13 cellular contexts compared by ENCODE assay signal in genomic region chr2:69222984-69223658, GRCh38.
DNase-seq lines count a peak whose midpoint lies in the region; ATAC-seq, FAIRE-seq and TF ChIP-seq lines count a peak whose summit lies in the region.
"Had no signal": no experiment of that assay in that cellular context is flagged by ENCODE, and none has a peak within 500 bp of the region (broad histone marks: within the 10 kb centered on the region; RNA-seq: fewer than 3 reads in every experiment).

No MANE protein-coding gene starts in this region.

- POLR2A ChIA-PET in GM12878 (lab: Charles Lee) = no interaction called here
- POLR2A ChIA-PET in activated CD8-positive, alpha-beta T cell treated with anti-CD3 and anti-CD28 coated beads for 36 hours (lab: Charles Lee) = no interaction called here

- no TSS peak for BruUV-seq in GM12878 (replicated peaks; lab: Mats Ljungman, UMichigan)

- H3K4me1 Mint-ChIP-seq in activated CD8-positive, alpha-beta T cell treated with anti-CD3 and anti-CD28 coated beads for 36 hours (ENCODE audit: low read depth) = no peaks in the 10 kb centered on the region

- H3K36me3 ChIP-seq in GM12878 (ENCODE audit: control insufficient read depth in 2 of 2, insufficient read depth in 2 of 2, low read length in 1 of 2) = no peaks in the 10 kb centered on the region
- H3K36me3 ChIP-seq in aorta (ENCODE audit: control insufficient read depth in 1 of 2, insufficient read depth in 2 of 2, low read length in 1 of 2) = no peaks in the 10 kb centered on the region
- H3K36me3 ChIP-seq: esophagus squamous epithelium, upper lobe of left lung had no signal

- no peak overlapping the region for H2AFZ ChIP-seq in GM12878 (ENCODE audit: control insufficient read depth, low read depth, low read length)

- CTCF ChIA-PET in GM12878 (lab: Yijun Ruan, JAX) = interaction anchor here (0.5 kb wide), 1 partner anchor 720 kb away, joined by 4 read pairs; no protein-coding TSS in a partner anchor
- CTCF ChIA-PET in activated CD8-positive, alpha-beta T cell treated with anti-CD3 and anti-CD28 coated beads for 36 hours (lab: Charles Lee) = no interaction called here

- no peak overlapping the region for H3K4me3 Mint-ChIP-seq in activated CD8-positive, alpha-beta T cell treated with anti-CD3 and anti-CD28 coated beads for 36 hours
- H3K4me3 Mint-ChIP-seq: brain had no signal

- no peak for TF ChIP-seq EP300 in GM12878 (IDR thresholded peaks at IDR 0.05; ENCODE audit: borderline replicate concordance in 1 of 2, control insufficient read depth in 1 of 2, low read depth in 2 of 2, low read length in 2 of 2)

- RAD21 ChIA-PET in GM12878 (lab: Charles Lee; ENCODE audit: unreplicated experiment) = no interaction called here

- H3K27me3 ChIP-seq in GM12878 (replicated peaks in 1 of 2; ENCODE audit: control insufficient read depth in 2 of 2, insufficient read depth in 2 of 2, low read length in 1 of 2) (peaks cover 1 to 7% of the 10 kb centered on the region in 2 experiments; a peak in 3 of 4 replicates), aorta (ENCODE audit: control insufficient read depth in 1 of 2, insufficient read depth in 2 of 2, low read length in 1 of 2) (no peaks in the 10 kb centered on the region)
- H3K27me3 ChIP-seq: esophagus squamous epithelium, upper lobe of left lung had no signal

- intact Hi-C loops in GM12878 (cut with micrococcal nuclease; ENCODE audit: unreplicated experiment) (no loop called here), left colon (cut with DNase I, micrococcal nuclease) (no loop called here), aorta (cut with DNase I) (loop anchor here in 1 of 2 donors (5.0 kb wide), 2 partner anchors 46 to 211 kb away; partner anchors contain the start of gene ANTXR1)
- intact Hi-C loops in activated CD8-positive, alpha-beta T cell treated with anti-CD3 and anti-CD28 coated beads for 36 hours (cut with micrococcal nuclease) = no loop called here

- ATAC-seq in GM12878 (no peak), left colon (peak; percentile 64), aorta (ENCODE audit: low FRiP score) (no peak), HG02870 (IDR thresholded peaks at IDR 0.05; ENCODE audit: unreplicated experiment) (no peak)
- no peak for ATAC-seq in activated CD8-positive, alpha-beta T cell treated with anti-CD3 and anti-CD28 coated beads for 36 hours

- 50% methylated on average over 2 of the region's 2 CpGs for WGBS in GM12878 (ENCODE audit: insufficient coverage, insufficient replicate concordance, low lambda C conversion rate, missing lambda C conversion rate)
- WGBS in aorta, 2 donors = 51 to 54% methylated on average over 2 of the region's 2 CpGs

- H3K36me3 Mint-ChIP-seq in activated CD8-positive, alpha-beta T cell treated with anti-CD3 and anti-CD28 coated beads for 36 hours (ENCODE audit: low read depth) = no peaks in the 10 kb centered on the region

- H3K9me3 ChIP-seq in GM12878 (replicated peaks; ENCODE audit: control insufficient read depth, insufficient read depth, low read length) = no peaks in the 10 kb centered on the region
- H3K9me3 ChIP-seq in aorta (ENCODE audit: control insufficient read depth, low read length) = no peaks in the 10 kb centered on the region
- H3K9me3 ChIP-seq: esophagus squamous epithelium, psoas muscle, upper lobe of left lung had no signal

- no peak overlapping the region for H3K9ac ChIP-seq in GM12878 (ENCODE audit: control insufficient read depth, insufficient read depth, low read length)

- H3K27ac Mint-ChIP-seq in activated CD8-positive, alpha-beta T cell treated with anti-CD3 and anti-CD28 coated beads for 36 hours = no peak overlapping the region

- SMC1A ChIA-PET in GM12878 (lab: Charles Lee; ENCODE audit: uncharacterized antibody, unreplicated experiment) = interaction anchor here (1.0 kb wide), 1 partner anchor 158 kb away, joined by 3 read pairs; no protein-coding TSS in a partner anchor

- H3K27me3 Mint-ChIP-seq in activated CD8-positive, alpha-beta T cell treated with anti-CD3 and anti-CD28 coated beads for 36 hours = peaks cover 6% of the 10 kb centered on the region

- TF ChIP-seq RAD21 in GM12878 (IDR thresholded peaks at IDR 0.05; ENCODE audit: insufficient read depth, low read depth, low read length) = no peak

- FAIRE-seq in GM12878 (lab: Jason Lieb, UNC) = peak; percentile 31

- no peak overlapping the region for H3K4me3 ChIP-seq in GM12878
- H3K4me3 ChIP-seq in aorta (ENCODE audit: low read length in 2 of 2) = no peak overlapping the region
- H3K4me3 ChIP-seq: esophagus squamous epithelium, psoas muscle, upper lobe of left lung had no signal

- no peak for TF ChIP-seq CTCF in GM12878 (IDR thresholded peaks at IDR 0.05 in 2 of 3, conservative IDR thresholded peaks at IDR 0.05 in 1 of 3; ENCODE audit: control insufficient read depth in 2 of 3, extremely low read depth in 1 of 3, insufficient read depth in 1 of 3, low read depth in 3 of 3, low read length in 3 of 3)
- TF ChIP-seq CTCF in activated CD8-positive, alpha-beta T cell treated with anti-CD3 and anti-CD28 coated beads for 36 hours (IDR thresholded peaks at IDR 0.05) = no peak

- DNase-seq in NCI-H82 (lab: John Stamatoyannopoulos, UW) (peak; percentile 61), NCI-H82 treated with DMSO at 0.1 percent for 48 hours (lab: John Stamatoyannopoulos, UW; ENCODE audit: unreplicated experiment) (no peak), GM12878 (ENCODE audit: low read depth, low spot score) (no peak), left colon (peak; percentile 43 to 54), aorta (peak; percentile 80 to 91), NCI-H774 (lab: John Stamatoyannopoulos, UW) (no peak)
- DNase-seq in activated CD8-positive, alpha-beta T cell treated with anti-CD3 and anti-CD28 coated beads for 36 hours = no peak
- DNase-seq: esophagus squamous epithelium, MV-4-11 had no signal

- TF ChIP-seq POLR2A in GM12878 (IDR thresholded peaks at IDR 0.05; ENCODE audit: low read depth, low read length) = no peak

- H3K9me3 Mint-ChIP-seq in activated CD8-positive, alpha-beta T cell treated with anti-CD3 and anti-CD28 coated beads for 36 hours = no peaks in the 10 kb centered on the region
- H3K9me3 Mint-ChIP-seq: brain had no signal

- no peaks in the 10 kb centered on the region for H4K20me1 ChIP-seq in GM12878 (ENCODE audit: control insufficient read depth, insufficient read depth)

- H3K79me2 ChIP-seq in GM12878 (ENCODE audit: control insufficient read depth, insufficient read depth, low read length) = no peaks in the 10 kb centered on the region

- H3K27ac ChIP-seq in GM12878 (ENCODE audit: control insufficient read depth, insufficient read depth) (no peak overlapping the region), aorta (ENCODE audit: low read depth in 1 of 2, low read length in 2 of 2) (peak overlapping the region; percentile 49 to 51)
- H3K27ac ChIP-seq: psoas muscle had no signal

- no peaks in the 10 kb centered on the region for H3K4me1 ChIP-seq in GM12878 (ENCODE audit: control insufficient read depth, insufficient read depth, low read length)
- peaks cover 8 to 11% of the 10 kb centered on the region in 2 donors for H3K4me1 ChIP-seq in aorta (ENCODE audit: control insufficient read depth in 1 of 2, insufficient read depth in 2 of 2, low read length in 2 of 2)
- H3K4me1 ChIP-seq: psoas muscle had no signal

- no peak overlapping the region for H3K4me2 ChIP-seq in GM12878 (ENCODE audit: control insufficient read depth, insufficient read depth)

- in situ Hi-C loops in GM12878 (cut with MboI) = no loop called here

TF ChIP-seq in GM12878, 131 proteins besides CTCF, POLR2A, EP300 and RAD21 (continues in another document):
- no peak for TF ChIP-seq SMARCA5 (IDR thresholded peaks at IDR 0.05)
- no peak for TF ChIP-seq PRDM15 (CRISPR knock-in tag; IDR thresholded peaks at IDR 0.05)
- TF ChIP-seq ZNF384 (IDR thresholded peaks at IDR 0.05; ENCODE audit: borderline replicate concordance, low read depth, low read length) = no peak
- no peak for TF ChIP-seq EGR1 (IDR thresholded peaks at IDR 0.05; ENCODE audit: borderline replicate concordance in 1 of 2, low read depth in 2 of 2, low read length in 2 of 2)
- TF ChIP-seq ETV6 (conservative IDR thresholded peaks at IDR 0.05 in 1 of 2, IDR thresholded peaks at IDR 0.05 in 1 of 2; ENCODE audit: borderline replicate concordance in 1 of 2, low read depth in 1 of 2) = no peak
- no peak for TF ChIP-seq SPI1 (IDR thresholded peaks at IDR 0.05; ENCODE audit: borderline replicate concordance, insufficient read depth, low read depth, low read length)

Comparison
In these comparisons a context has a peak if more than half of its experiments do, and no peak if none do; other contexts are left out.
1. DNase-seq: peak in NCI-H82 (single experiment), left colon (2 of 2) and aorta (2 of 2); none in NCI-H82 treated with DMSO at 0.1 percent for 48 hours (single experiment), GM12878 (single experiment), NCI-H774 (single experiment) and activated CD8-positive, alpha-beta T cell treated with anti-CD3 and anti-CD28 coated beads for 36 hours (single experiment).